Comparison of ENCODE assay signal across 11 cellular contexts in the genomic region with DNA sequence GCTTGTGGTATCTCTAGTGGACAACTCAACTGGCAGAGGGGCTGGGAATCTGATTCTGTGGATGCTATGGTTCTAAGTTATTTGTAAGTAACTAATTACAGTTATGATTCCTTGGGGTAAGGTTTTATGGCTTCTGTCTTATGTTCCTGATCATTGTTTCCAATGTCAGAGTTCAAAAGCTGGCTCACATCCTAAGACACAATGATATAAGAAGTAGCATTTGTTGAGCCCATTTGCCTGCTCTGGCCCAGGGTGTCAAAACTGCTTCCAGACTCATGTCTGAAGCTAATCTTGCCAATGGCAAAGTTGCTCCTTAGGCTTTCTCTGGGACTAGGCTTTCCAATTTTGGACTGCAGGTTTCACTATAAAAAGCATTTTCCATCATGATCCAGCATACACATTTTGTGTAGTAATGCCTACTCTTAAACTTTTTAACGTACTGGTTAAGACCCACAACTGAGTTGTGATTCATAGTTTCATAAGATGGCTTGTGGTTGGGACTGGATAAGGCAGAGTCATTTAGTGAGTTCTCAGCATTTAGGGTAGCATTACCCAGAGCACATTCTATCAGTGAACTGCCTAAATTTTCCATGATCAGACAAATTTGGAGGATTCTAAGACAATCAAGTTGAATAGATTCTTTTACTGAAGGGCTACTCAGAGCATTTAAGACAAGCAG. TPM values are rescaled to one million over a fixed set of nuclear protein-coding genes. Genes with fewer than 3 reads are reported as not detected.
A peak's percentile ranks its signal among the peaks of the same experiment; 100 is the strongest.
DNase-seq lines count a peak whose midpoint lies in the region; ATAC-seq and TF ChIP-seq lines count a peak whose summit lies in the region.
"Had no signal": no experiment of that assay in that cellular context is flagged by ENCODE, and none has a peak within 500 bp of the region (broad histone marks: within the 10 kb centered on the region; RNA-seq: fewer than 3 reads in every experiment).

No MANE protein-coding gene starts in this region.

- H3K4me3 Mint-ChIP-seq in activated CD4-positive, alpha-beta T cell treated with anti-CD3 and anti-CD28 coated beads, Interleukin-2, amount 10 ng/mL, durations not matched to agents 7 days and 5 days: no peak overlapping the region
- no peak overlapping the region for H3K4me3 Mint-ChIP-seq in osteocyte (ENCODE audit: unreplicated experiment)

- H3K4me3 ChIP-seq in vagina: no peak overlapping the region
- H3K4me3 ChIP-seq: pancreas had no signal

- TF ChIP-seq CTCF in osteocyte (IDR thresholded peaks at IDR 0.05) (no peak), vagina (IDR thresholded peaks at IDR 0.05) (no peak)

- H3K36me3 Mint-ChIP-seq in activated CD4-positive, alpha-beta T cell treated with anti-CD3 and anti-CD28 coated beads, Interleukin-2, amount 10 ng/mL, durations not matched to agents 7 days and 5 days (ENCODE audit: low read depth): peaks cover 14% of the 10 kb centered on the region
- H3K36me3 Mint-ChIP-seq in osteocyte (ENCODE audit: unreplicated experiment): peaks cover 74% of the 10 kb centered on the region

- H3K9me3 Mint-ChIP-seq in activated CD4-positive, alpha-beta T cell treated with anti-CD3 and anti-CD28 coated beads, Interleukin-2, amount 10 ng/mL, durations not matched to agents 7 days and 5 days: no peaks in the 10 kb centered on the region
- no peaks in the 10 kb centered on the region for H3K9me3 Mint-ChIP-seq in osteocyte (ENCODE audit: unreplicated experiment)

- no peaks in the 10 kb centered on the region for H3K9me3 ChIP-seq in vagina
- H3K9me3 ChIP-seq: pancreas had no signal

- peaks cover 0 to 33% of the 10 kb centered on the region in 2 donors for H3K36me3 ChIP-seq in vagina

- no peaks in the 10 kb centered on the region for H3K27me3 ChIP-seq in vagina
- H3K27me3 ChIP-seq: pancreas had no signal

- H3K27ac Mint-ChIP-seq in activated CD4-positive, alpha-beta T cell treated with anti-CD3 and anti-CD28 coated beads, Interleukin-2, amount 10 ng/mL, durations not matched to agents 7 days and 5 days: no peak overlapping the region
- peak overlapping the region; percentile 0 for H3K27ac Mint-ChIP-seq in osteocyte (ENCODE audit: unreplicated experiment)

- H3K27ac ChIP-seq in vagina: no peak overlapping the region
- H3K27ac ChIP-seq: pancreas had no signal

- intact Hi-C loops in vagina (cut with DNase I): no loop called here

- POLR2A ChIA-PET in activated CD4-positive, alpha-beta T cell treated with anti-CD3 and anti-CD28 coated beads, Interleukin-2, amount 10 ng/mL, durations not matched to agents 7 days and 5 days (lab: Charles Lee): no interaction called here

- peak; percentile 17 for DNase-seq in activated CD4-positive, alpha-beta T cell treated with anti-CD3 and anti-CD28 coated beads, Interleukin-2, amount 10 ng/mL, durations not matched to agents 7 days and 5 days
- DNase-seq in activated CD4-positive, alpha-beta T cell treated with anti-CD3 and anti-CD28 coated beads, Interleukin-2, amount 50 U/mL, for 1 hour: no peak
- no peak for DNase-seq in osteocyte (ENCODE audit: extremely low spot score, unreplicated experiment)
- DNase-seq in vagina (ENCODE audit: extremely low spot score in 2 of 2): no peak
- DNase-seq in NCI-H2107 (lab: John Stamatoyannopoulos, UW): no peak
- no peak for DNase-seq in NCI-H1092 (lab: John Stamatoyannopoulos, UW)
- DNase-seq: effector CD4-positive, alpha-beta T cell; NCI-H1694 treated with DMSO at 0.1 percent for 48 hours; pancreas had no signal

- TF ChIP-seq POLR2A in vagina (IDR thresholded peaks at IDR 0.05): no peak

- peaks cover 14% of the 10 kb centered on the region for H3K27me3 Mint-ChIP-seq in activated CD4-positive, alpha-beta T cell treated with anti-CD3 and anti-CD28 coated beads, Interleukin-2, amount 10 ng/mL, durations not matched to agents 7 days and 5 days
- H3K27me3 Mint-ChIP-seq in osteocyte (ENCODE audit: unreplicated experiment): no peaks in the 10 kb centered on the region

- H3K4me1 ChIP-seq in vagina: peaks cover 15% of the 10 kb centered on the region

- CTCF ChIA-PET in activated CD4-positive, alpha-beta T cell treated with anti-CD3 and anti-CD28 coated beads, Interleukin-2, amount 10 ng/mL, durations not matched to agents 7 days and 5 days (lab: Charles Lee): interaction anchor here (0.6 to 1.4 kb wide), 2 partner anchors 30 to 509 kb away, joined by 3 to 4 read pairs; no protein-coding TSS in a partner anchor

- peaks cover 40% of the 10 kb centered on the region for H3K4me1 Mint-ChIP-seq in activated CD4-positive, alpha-beta T cell treated with anti-CD3 and anti-CD28 coated beads, Interleukin-2, amount 10 ng/mL, durations not matched to agents 7 days and 5 days
- H3K4me1 Mint-ChIP-seq in osteocyte (ENCODE audit: unreplicated experiment): peaks cover 37% of the 10 kb centered on the region

- ATAC-seq in GM21786 (IDR thresholded peaks at IDR 0.05; ENCODE audit: unreplicated experiment) (peak; percentile 86), HG03565 (IDR thresholded peaks at IDR 0.05; ENCODE audit: unreplicated experiment) (peak; percentile 93)
- ATAC-seq: pancreas had no signal

RNA-seq across cellular contexts. Expression of a gene that starts 50.0 kb away (rescaled TPM):
- 100 to 1,000 TPM; 210 to 244 TPM for total RNA-seq in activated CD4-positive, alpha-beta T cell treated with anti-CD3 and anti-CD28 coated beads, Interleukin-2, amount 10 ng/mL, durations not matched to agents 7 days and 5 days
- total RNA-seq in osteocyte: 320 and 329 TPM in 2 replicates
- 206 TPM for total RNA-seq in vagina
